1 cellular context compared by ENCODE assay signal in the genomic region with DNA sequence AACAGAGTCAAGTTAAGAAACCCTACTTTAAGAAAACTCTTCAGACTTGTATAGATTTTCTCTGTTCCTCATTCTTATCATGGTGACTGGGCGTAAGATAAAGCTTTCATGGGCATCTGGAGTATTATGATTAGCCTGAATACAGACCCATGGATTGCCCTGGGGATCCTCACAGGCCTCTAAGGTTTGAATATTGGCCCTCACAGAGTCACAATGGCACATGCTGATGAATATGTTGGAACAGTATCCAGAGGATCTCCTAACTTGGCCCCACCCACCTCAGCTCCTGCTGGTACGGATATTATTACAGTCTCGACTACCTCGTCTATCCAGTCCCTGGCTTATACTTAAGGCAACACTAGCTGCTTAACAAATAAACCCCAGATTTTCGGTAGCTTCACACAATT.
TF ChIP-seq lines count a peak whose summit lies in the region.

No MANE protein-coding gene starts in this region.

TF ChIP-seq in K562, 482 proteins besides CTCF, POLR2A, EP300 and RAD21 (continued from another document and continues in another):
- TF ChIP-seq, protein P1, sequence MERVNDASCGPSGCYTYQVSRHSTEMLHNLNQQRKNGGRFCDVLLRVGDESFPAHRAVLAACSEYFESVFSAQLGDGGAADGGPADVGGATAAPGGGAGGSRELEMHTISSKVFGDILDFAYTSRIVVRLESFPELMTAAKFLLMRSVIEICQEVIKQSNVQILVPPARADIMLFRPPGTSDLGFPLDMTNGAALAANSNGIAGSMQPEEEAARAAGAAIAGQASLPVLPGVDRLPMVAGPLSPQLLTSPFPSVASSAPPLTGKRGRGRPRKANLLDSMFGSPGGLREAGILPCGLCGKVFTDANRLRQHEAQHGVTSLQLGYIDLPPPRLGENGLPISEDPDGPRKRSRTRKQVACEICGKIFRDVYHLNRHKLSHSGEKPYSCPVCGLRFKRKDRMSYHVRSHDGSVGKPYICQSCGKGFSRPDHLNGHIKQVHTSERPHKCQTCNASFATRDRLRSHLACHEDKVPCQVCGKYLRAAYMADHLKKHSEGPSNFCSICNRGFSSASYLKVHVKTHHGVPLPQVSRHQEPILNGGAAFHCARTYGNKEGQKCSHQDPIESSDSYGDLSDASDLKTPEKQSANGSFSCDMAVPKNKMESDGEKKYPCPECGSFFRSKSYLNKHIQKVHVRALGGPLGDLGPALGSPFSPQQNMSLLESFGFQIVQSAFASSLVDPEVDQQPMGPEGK (CRISPR knock-in tag; IDR thresholded peaks at IDR 0.05; ENCODE audit: borderline replicate concordance) = no peak
- TF ChIP-seq, protein P2, sequence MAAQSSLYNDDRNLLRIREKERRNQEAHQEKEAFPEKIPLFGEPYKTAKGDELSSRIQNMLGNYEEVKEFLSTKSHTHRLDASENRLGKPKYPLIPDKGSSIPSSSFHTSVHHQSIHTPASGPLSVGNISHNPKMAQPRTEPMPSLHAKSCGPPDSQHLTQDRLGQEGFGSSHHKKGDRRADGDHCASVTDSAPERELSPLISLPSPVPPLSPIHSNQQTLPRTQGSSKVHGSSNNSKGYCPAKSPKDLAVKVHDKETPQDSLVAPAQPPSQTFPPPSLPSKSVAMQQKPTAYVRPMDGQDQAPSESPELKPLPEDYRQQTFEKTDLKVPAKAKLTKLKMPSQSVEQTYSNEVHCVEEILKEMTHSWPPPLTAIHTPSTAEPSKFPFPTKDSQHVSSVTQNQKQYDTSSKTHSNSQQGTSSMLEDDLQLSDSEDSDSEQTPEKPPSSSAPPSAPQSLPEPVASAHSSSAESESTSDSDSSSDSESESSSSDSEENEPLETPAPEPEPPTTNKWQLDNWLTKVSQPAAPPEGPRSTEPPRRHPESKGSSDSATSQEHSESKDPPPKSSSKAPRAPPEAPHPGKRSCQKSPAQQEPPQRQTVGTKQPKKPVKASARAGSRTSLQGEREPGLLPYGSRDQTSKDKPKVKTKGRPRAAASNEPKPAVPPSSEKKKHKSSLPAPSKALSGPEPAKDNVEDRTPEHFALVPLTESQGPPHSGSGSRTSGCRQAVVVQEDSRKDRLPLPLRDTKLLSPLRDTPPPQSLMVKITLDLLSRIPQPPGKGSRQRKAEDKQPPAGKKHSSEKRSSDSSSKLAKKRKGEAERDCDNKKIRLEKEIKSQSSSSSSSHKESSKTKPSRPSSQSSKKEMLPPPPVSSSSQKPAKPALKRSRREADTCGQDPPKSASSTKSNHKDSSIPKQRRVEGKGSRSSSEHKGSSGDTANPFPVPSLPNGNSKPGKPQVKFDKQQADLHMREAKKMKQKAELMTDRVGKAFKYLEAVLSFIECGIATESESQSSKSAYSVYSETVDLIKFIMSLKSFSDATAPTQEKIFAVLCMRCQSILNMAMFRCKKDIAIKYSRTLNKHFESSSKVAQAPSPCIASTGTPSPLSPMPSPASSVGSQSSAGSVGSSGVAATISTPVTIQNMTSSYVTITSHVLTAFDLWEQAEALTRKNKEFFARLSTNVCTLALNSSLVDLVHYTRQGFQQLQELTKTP (IDR thresholded peaks at IDR 0.05; ENCODE audit: low read depth in 1 of 2, partially characterized antibody in 2 of 2) = no peak
- TF ChIP-seq SOX6 (IDR thresholded peaks at IDR 0.05) (peak; percentile 81), CC2D1A (IDR thresholded peaks at IDR 0.05) (peak; percentile 35; the same call in 1 of the 2 replicates), BACH1 (tag; IDR thresholded peaks at IDR 0.05) (no peak), MCM2 (IDR thresholded peaks at IDR 0.05; ENCODE audit: low read depth) (no peak), BHLHE40 (IDR thresholded peaks at IDR 0.05; ENCODE audit: low read length) (peak; percentile 70), ZNF830 (CRISPR knock-in tag; IDR thresholded peaks at IDR 0.05) (no peak), KDM5B (IDR thresholded peaks at IDR 0.05; ENCODE audit: insufficient replicate concordance, low read depth, low read length) (no peak), MAX (CRISPR knock-in tag; IDR thresholded peaks at IDR 0.05) (no peak), NEUROD1 (IDR thresholded peaks at IDR 0.05; ENCODE audit: borderline replicate concordance, low read depth, low read length, partially characterized antibody) (no peak), KAT2B (IDR thresholded peaks at IDR 0.05; ENCODE audit: low read depth, low read length) (no peak), RB1 (IDR thresholded peaks at IDR 0.05; ENCODE audit: low read depth) (no peak), CBX5 (IDR thresholded peaks at IDR 0.05; ENCODE audit: borderline replicate concordance, low read depth) (no peak), RBM15 (IDR thresholded peaks at IDR 0.05; ENCODE audit: insufficient read depth, low read length) (no peak), MCM3 (IDR thresholded peaks at IDR 0.05) (no peak), BRF2 (IDR thresholded peaks at IDR 0.05; ENCODE audit: borderline replicate concordance, insufficient read depth, insufficient read length) (no peak), POLR2H (tag; IDR thresholded peaks at IDR 0.05; ENCODE audit: low read depth) (no peak), ZNF253 (CRISPR knock-in tag; conservative IDR thresholded peaks at IDR 0.05) (no peak), SP1 (CRISPR knock-in tag; IDR thresholded peaks at IDR 0.05) (no peak), PTTG1 (tag; IDR thresholded peaks at IDR 0.05; ENCODE audit: low read depth) (no peak), ATF1 (CRISPR knock-in tag; IDR thresholded peaks at IDR 0.05) (no peak), ATF1 (tag; IDR thresholded peaks at IDR 0.05) (no peak), ZSCAN32 (CRISPR knock-in tag; IDR thresholded peaks at IDR 0.05) (no peak), ZNF408 (CRISPR knock-in tag; IDR thresholded peaks at IDR 0.05; ENCODE audit: low read depth) (no peak), BRCA1 (IDR thresholded peaks at IDR 0.05) (no peak), BRCA1 (CRISPR knock-in tag; IDR thresholded peaks at IDR 0.05) (no peak), ZNF449 (CRISPR knock-in tag; IDR thresholded peaks at IDR 0.05) (no peak), ZNF282 (CRISPR knock-in tag; IDR thresholded peaks at IDR 0.05) (no peak), SMARCE1 (IDR thresholded peaks at IDR 0.05) (peak; percentile 87), ETV5 (CRISPR knock-in tag; IDR thresholded peaks at IDR 0.05; ENCODE audit: low read depth) (no peak)
- TF ChIP-seq, protein P3, sequence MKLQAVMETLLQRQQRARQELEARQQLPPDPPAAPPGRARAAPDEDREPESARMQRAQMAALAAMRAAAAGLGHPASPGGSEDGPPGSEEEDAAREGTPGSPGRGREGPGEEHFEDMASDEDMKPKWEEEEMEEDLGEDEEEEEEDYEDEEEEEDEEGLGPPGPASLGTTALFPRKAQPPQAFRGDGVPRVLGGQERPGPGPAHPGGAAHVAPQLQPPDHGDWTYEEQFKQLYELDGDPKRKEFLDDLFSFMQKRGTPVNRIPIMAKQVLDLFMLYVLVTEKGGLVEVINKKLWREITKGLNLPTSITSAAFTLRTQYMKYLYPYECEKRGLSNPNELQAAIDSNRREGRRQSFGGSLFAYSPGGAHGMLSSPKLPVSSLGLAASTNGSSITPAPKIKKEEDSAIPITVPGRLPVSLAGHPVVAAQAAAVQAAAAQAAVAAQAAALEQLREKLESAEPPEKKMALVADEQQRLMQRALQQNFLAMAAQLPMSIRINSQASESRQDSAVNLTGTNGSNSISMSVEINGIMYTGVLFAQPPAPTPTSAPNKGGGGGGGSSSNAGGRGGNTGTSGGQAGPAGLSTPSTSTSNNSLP (IDR thresholded peaks at IDR 0.05; ENCODE audit: borderline replicate concordance, low read depth, low read length) = peak; percentile 69
- TF ChIP-seq, protein P4, sequence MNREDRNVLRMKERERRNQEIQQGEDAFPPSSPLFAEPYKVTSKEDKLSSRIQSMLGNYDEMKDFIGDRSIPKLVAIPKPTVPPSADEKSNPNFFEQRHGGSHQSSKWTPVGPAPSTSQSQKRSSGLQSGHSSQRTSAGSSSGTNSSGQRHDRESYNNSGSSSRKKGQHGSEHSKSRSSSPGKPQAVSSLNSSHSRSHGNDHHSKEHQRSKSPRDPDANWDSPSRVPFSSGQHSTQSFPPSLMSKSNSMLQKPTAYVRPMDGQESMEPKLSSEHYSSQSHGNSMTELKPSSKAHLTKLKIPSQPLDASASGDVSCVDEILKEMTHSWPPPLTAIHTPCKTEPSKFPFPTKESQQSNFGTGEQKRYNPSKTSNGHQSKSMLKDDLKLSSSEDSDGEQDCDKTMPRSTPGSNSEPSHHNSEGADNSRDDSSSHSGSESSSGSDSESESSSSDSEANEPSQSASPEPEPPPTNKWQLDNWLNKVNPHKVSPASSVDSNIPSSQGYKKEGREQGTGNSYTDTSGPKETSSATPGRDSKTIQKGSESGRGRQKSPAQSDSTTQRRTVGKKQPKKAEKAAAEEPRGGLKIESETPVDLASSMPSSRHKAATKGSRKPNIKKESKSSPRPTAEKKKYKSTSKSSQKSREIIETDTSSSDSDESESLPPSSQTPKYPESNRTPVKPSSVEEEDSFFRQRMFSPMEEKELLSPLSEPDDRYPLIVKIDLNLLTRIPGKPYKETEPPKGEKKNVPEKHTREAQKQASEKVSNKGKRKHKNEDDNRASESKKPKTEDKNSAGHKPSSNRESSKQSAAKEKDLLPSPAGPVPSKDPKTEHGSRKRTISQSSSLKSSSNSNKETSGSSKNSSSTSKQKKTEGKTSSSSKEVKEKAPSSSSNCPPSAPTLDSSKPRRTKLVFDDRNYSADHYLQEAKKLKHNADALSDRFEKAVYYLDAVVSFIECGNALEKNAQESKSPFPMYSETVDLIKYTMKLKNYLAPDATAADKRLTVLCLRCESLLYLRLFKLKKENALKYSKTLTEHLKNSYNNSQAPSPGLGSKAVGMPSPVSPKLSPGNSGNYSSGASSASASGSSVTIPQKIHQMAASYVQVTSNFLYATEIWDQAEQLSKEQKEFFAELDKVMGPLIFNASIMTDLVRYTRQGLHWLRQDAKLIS (CRISPR knock-in tag; IDR thresholded peaks at IDR 0.05) = no peak
- TF ChIP-seq, protein P5, sequence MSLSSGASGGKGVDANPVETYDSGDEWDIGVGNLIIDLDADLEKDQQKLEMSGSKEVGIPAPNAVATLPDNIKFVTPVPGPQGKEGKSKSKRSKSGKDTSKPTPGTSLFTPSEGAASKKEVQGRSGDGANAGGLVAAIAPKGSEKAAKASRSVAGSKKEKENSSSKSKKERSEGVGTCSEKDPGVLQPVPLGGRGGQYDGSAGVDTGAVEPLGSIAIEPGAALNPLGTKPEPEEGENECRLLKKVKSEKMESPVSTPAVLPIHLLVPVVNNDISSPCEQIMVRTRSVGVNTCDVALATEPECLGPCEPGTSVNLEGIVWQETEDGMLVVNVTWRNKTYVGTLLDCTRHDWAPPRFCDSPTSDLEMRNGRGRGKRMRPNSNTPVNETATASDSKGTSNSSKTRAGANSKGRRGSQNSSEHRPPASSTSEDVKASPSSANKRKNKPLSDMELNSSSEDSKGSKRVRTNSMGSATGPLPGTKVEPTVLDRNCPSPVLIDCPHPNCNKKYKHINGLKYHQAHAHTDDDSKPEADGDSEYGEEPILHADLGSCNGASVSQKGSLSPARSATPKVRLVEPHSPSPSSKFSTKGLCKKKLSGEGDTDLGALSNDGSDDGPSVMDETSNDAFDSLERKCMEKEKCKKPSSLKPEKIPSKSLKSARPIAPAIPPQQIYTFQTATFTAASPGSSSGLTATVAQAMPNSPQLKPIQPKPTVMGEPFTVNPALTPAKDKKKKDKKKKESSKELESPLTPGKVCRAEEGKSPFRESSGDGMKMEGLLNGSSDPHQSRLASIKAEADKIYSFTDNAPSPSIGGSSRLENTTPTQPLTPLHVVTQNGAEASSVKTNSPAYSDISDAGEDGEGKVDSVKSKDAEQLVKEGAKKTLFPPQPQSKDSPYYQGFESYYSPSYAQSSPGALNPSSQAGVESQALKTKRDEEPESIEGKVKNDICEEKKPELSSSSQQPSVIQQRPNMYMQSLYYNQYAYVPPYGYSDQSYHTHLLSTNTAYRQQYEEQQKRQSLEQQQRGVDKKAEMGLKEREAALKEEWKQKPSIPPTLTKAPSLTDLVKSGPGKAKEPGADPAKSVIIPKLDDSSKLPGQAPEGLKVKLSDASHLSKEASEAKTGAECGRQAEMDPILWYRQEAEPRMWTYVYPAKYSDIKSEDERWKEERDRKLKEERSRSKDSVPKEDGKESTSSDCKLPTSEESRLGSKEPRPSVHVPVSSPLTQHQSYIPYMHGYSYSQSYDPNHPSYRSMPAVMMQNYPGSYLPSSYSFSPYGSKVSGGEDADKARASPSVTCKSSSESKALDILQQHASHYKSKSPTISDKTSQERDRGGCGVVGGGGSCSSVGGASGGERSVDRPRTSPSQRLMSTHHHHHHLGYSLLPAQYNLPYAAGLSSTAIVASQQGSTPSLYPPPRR (CRISPR knock-in tag; IDR thresholded peaks at IDR 0.05; ENCODE audit: borderline replicate concordance) = no peak
- TF ChIP-seq, protein P6, sequence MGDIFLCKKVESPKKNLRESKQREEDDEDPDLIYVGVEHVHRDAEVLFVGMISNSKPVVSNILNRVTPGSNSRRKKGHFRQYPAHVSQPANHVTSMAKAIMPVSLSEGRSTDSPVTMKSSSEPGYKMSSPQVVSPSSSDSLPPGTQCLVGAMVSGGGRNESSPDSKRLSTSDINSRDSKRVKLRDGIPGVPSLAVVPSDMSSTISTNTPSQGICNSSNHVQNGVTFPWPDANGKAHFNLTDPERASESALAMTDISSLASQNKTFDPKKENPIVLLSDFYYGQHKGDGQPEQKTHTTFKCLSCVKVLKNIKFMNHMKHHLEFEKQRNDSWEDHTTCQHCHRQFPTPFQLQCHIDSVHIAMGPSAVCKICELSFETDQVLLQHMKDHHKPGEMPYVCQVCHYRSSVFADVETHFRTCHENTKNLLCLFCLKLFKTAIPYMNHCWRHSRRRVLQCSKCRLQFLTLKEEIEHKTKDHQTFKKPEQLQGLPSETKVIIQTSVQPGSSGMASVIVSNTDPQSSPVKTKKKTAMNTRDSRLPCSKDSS (IDR thresholded peaks at IDR 0.05; ENCODE audit: low read depth, partially characterized antibody) = no peak
